In the genomic region with DNA sequence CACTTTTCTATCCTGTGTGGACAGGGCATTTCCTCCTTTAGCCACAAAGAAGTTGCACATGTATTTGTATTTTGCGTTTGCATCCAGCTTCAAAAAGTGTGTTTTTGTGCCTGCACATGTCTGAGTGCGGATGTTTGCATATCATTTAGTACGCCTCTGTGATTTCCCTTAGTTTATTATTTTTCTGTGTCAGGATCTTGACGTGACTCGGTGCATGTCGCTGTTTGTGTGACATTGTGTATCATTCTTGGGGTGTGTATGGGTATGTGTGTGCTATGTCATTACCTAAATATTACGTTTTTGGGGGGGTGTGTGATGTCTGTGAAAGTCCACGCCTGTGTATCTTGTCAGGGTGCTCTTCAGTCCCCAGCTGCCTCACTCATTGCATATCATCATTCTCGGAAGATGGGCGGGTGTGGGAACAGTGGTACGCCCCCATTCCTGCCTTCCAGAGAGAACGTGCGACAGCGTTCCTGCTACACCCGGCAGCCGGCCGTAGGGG, we compare ENCODE assay signal across 9 cellular contexts. TPM values are rescaled to one million over a fixed set of nuclear protein-coding genes. Genes with fewer than 3 reads are reported as not detected.
A peak's percentile ranks its signal among the peaks of the same experiment; 100 is the strongest.
DNase-seq lines count a peak whose midpoint lies in the region; ATAC-seq and TF ChIP-seq lines count a peak whose summit lies in the region.
"Had no signal": no experiment of that assay in that cellular context is flagged by ENCODE, and none has a peak within 500 bp of the region (broad histone marks: within the 10 kb centered on the region; RNA-seq: fewer than 3 reads in every experiment).

No MANE protein-coding gene starts in this region.

- peak overlapping the region; percentile 100 for H3K27ac ChIP-seq in CD4-positive, alpha-beta T cell (ENCODE audit: low read depth, low read length)
- H3K27ac ChIP-seq in Karpas-422 (ENCODE audit: low read length) (peak overlapping the region; percentile 38; the same call in 1 of the 2 replicates), coronary artery (peak overlapping the region; percentile 90 to 97)

- no peaks in the 10 kb centered on the region for H3K27me3 Mint-ChIP-seq in CD4-positive, alpha-beta T cell
- no peaks in the 10 kb centered on the region for H3K27me3 Mint-ChIP-seq in natural killer cell treated with Interleukin-12 subunit alpha and Interleukin-12 subunit beta and Interleukin-15 and Interleukin-18, amount 100 ng/mL, for 72 hours

- no peaks in the 10 kb centered on the region for H3K9me2 ChIP-seq in Karpas-422 (replicated peaks; ENCODE audit: insufficient read depth, low read length)

- no peak for DNase-seq in CD4-positive, alpha-beta T cell
- DNase-seq in Karpas-422: no peak
- DNase-seq in coronary artery (ENCODE audit: low spot score): no peak
- DNase-seq in natural killer cell treated with Interleukin-12 subunit alpha and Interleukin-12 subunit beta and Interleukin-15 and Interleukin-18, amount 100 ng/mL, for 72 hours (ENCODE audit: low spot score): no peak

- H3K36me3 ChIP-seq in Karpas-422 (ENCODE audit: insufficient read depth, low read length): peaks cover 13% of the 10 kb centered on the region; the same call in 1 of the 2 replicates

- ATAC-seq in CD4-positive, alpha-beta T cell (ENCODE audit: poor library complexity): no peak
- ATAC-seq in natural killer cell treated with Interleukin-12 subunit alpha and Interleukin-12 subunit beta and Interleukin-15 and Interleukin-18, amount 100 ng/mL, for 72 hours: no peak
- no peak for ATAC-seq in GM18873 (IDR thresholded peaks at IDR 0.05; ENCODE audit: low FRiP score, unreplicated experiment)
- no peak for ATAC-seq in HG02588 (IDR thresholded peaks at IDR 0.05; ENCODE audit: unreplicated experiment)
- no peak for ATAC-seq in GM21447 (IDR thresholded peaks at IDR 0.05; ENCODE audit: unreplicated experiment)
- no peak for ATAC-seq in GM18520 (IDR thresholded peaks at IDR 0.05; ENCODE audit: unreplicated experiment)

- H3K79me2 ChIP-seq in Karpas-422 (ENCODE audit: low read length): peaks cover 44% of the 10 kb centered on the region

- POLR2A ChIA-PET in CD4-positive, alpha-beta T cell (lab: Charles Lee): interaction anchor here (0.7 to 3.8 kb wide), 31 partner anchors 9 to 1588 kb away, joined by 3 to 149 read pairs (median 7); partner anchors contain the start of genes DNAJC18, ETF1, FAM53C and HSPA9

- no peak overlapping the region; the same call in 1 of the 2 replicates for H2AFZ ChIP-seq in Karpas-422 (ENCODE audit: low read length)

- CTCF ChIA-PET in CD4-positive, alpha-beta T cell (lab: Charles Lee): interaction anchor here (0.6 to 1.9 kb wide), 20 partner anchors 9 to 989 kb away, joined by 3 to 12 read pairs (median 4); partner anchors contain the start of genes KDM3B, MATR3 and SPATA24

- H3K27ac Mint-ChIP-seq in CD4-positive, alpha-beta T cell: peak overlapping the region; percentile 95
- peak overlapping the region; percentile 91 to 93 for H3K27ac Mint-ChIP-seq in natural killer cell treated with Interleukin-12 subunit alpha and Interleukin-12 subunit beta and Interleukin-15 and Interleukin-18, amount 100 ng/mL, for 72 hours

- H3K27me3 ChIP-seq in CD4-positive, alpha-beta T cell (ENCODE audit: control insufficient read depth, insufficient read depth, low read length): no peaks in the 10 kb centered on the region
- H3K27me3 ChIP-seq in Karpas-422 (ENCODE audit: low read length): no peaks in the 10 kb centered on the region

- H3K9me3 ChIP-seq in CD4-positive, alpha-beta T cell (ENCODE audit: control insufficient read depth, low read length): no peaks in the 10 kb centered on the region
- no peaks in the 10 kb centered on the region for H3K9me3 ChIP-seq in Karpas-422 (ENCODE audit: low read length)

- H4K20me1 ChIP-seq in Karpas-422 (ENCODE audit: insufficient read depth, low read depth, low read length): peaks cover 26% of the 10 kb centered on the region

- H3K9ac ChIP-seq in Karpas-422 (ENCODE audit: low read length): peak overlapping the region; percentile 96

- H3K4me1 ChIP-seq in Karpas-422 (ENCODE audit: low read length): peaks cover 48% of the 10 kb centered on the region

- peak overlapping the region; percentile 96 for H3K4me3 Mint-ChIP-seq in CD4-positive, alpha-beta T cell
- H3K4me3 Mint-ChIP-seq in natural killer cell treated with Interleukin-12 subunit alpha and Interleukin-12 subunit beta and Interleukin-15 and Interleukin-18, amount 100 ng/mL, for 72 hours: peak overlapping the region; percentile 98

- H3K4me1 Mint-ChIP-seq in CD4-positive, alpha-beta T cell (ENCODE audit: low read depth): peaks cover 66% of the 10 kb centered on the region
- peaks cover 35 to 42% of the 10 kb centered on the region in 2 donors for H3K4me1 Mint-ChIP-seq in natural killer cell treated with Interleukin-12 subunit alpha and Interleukin-12 subunit beta and Interleukin-15 and Interleukin-18, amount 100 ng/mL, for 72 hours (ENCODE audit: low read depth in 2 of 2)

- H3K4me2 ChIP-seq in Karpas-422 (ENCODE audit: low read depth, low read length, poor library complexity, severe bottlenecking): peak overlapping the region; percentile 93

- H3K36me3 Mint-ChIP-seq in CD4-positive, alpha-beta T cell (ENCODE audit: low read depth): peaks cover 42% of the 10 kb centered on the region
- no peaks in the 10 kb centered on the region for H3K36me3 Mint-ChIP-seq in natural killer cell treated with Interleukin-12 subunit alpha and Interleukin-12 subunit beta and Interleukin-15 and Interleukin-18, amount 100 ng/mL, for 72 hours

- intact Hi-C loops in CD4-positive, alpha-beta T cell (cut with DNase I, micrococcal nuclease): loop anchor here (1.0 to 5.0 kb wide), 8 partner anchors 14 to 764 kb away; partner anchors contain the start of genes HSPA9 (in 1 of the 2), MATR3 (in 1 of the 2), MZB1 (in 1 of the 2) and UBE2D2 (in 1 of the 2)

- H3K4me3 ChIP-seq in Karpas-422 (ENCODE audit: low read length): peak overlapping the region; percentile 94
- peak overlapping the region; percentile 88 for H3K4me3 ChIP-seq in coronary artery

- peak; percentile 70 for TF ChIP-seq CTCF in CD4-positive, alpha-beta T cell (IDR thresholded peaks at IDR 0.05)
- no peak for TF ChIP-seq CTCF in coronary artery (IDR thresholded peaks at IDR 0.05)

- H3K9me3 Mint-ChIP-seq in CD4-positive, alpha-beta T cell: no peaks in the 10 kb centered on the region
- H3K9me3 Mint-ChIP-seq in natural killer cell treated with Interleukin-12 subunit alpha and Interleukin-12 subunit beta and Interleukin-15 and Interleukin-18, amount 100 ng/mL, for 72 hours: no peaks in the 10 kb centered on the region

RNA-seq across cellular contexts. Expression of gene PAIP2, which starts 0.4 kb away (rescaled TPM):
- 100 to 1,000 TPM; 151 to 156 TPM for total RNA-seq in CD4-positive, alpha-beta T cell
- 111 and 113 TPM in 2 replicates for total RNA-seq in Karpas-422 (2014; rRNA removed; shearing (Covaris generic); ENCODE audit: low replicate concordance)
- 10 to 100 TPM; 38.1 to 77.5 TPM for total RNA-seq in natural killer cell treated with Interleukin-12 subunit alpha and Interleukin-12 subunit beta and Interleukin-15 and Interleukin-18, amount 100 ng/mL, for 72 hours

RNA-seq across cellular contexts. Expression of gene SLC23A1, which starts 41.9 kb away (rescaled TPM):
- total RNA-seq in CD4-positive, alpha-beta T cell: not detected
- not detected in 2 replicates for total RNA-seq in Karpas-422 (2014; rRNA removed; shearing (Covaris generic); ENCODE audit: low replicate concordance)
- under 1 TPM; 0.36 to 0.78 TPM for total RNA-seq in natural killer cell treated with Interleukin-12 subunit alpha and Interleukin-12 subunit beta and Interleukin-15 and Interleukin-18, amount 100 ng/mL, for 72 hours
- total RNA-seq: dermis microvascular lymphatic vessel endothelial cell had no signal

RNA-seq across cellular contexts. Expression of gene MATR3, which starts 47.7 kb away (rescaled TPM):
- total RNA-seq in CD4-positive, alpha-beta T cell: 100 to 1,000 TPM; 376 to 401 TPM
- 188 and 245 TPM in 2 replicates for total RNA-seq in Karpas-422 (2014; rRNA removed; shearing (Covaris generic); ENCODE audit: low replicate concordance)
- total RNA-seq in natural killer cell treated with Interleukin-12 subunit alpha and Interleukin-12 subunit beta and Interleukin-15 and Interleukin-18, amount 100 ng/mL, for 72 hours: 100 to 1,000 TPM; 206 to 229 TPM

RNA-seq across cellular contexts. Expression of gene MZB1, which starts 48.5 kb away (rescaled TPM):
- total RNA-seq in CD4-positive, alpha-beta T cell: under 1 TPM; 0.42 to 0.63 TPM
- 28.8 and 31.0 TPM in 2 replicates for total RNA-seq in Karpas-422 (2014; rRNA removed; shearing (Covaris generic); ENCODE audit: low replicate concordance)
- total RNA-seq in natural killer cell treated with Interleukin-12 subunit alpha and Interleukin-12 subunit beta and Interleukin-15 and Interleukin-18, amount 100 ng/mL, for 72 hours: 10 to 100 TPM; 10.3 to 27.6 TPM
- total RNA-seq: dermis microvascular lymphatic vessel endothelial cell had no signal

RNA-seq across cellular contexts. Expression of gene PROB1, which starts 53.7 kb away (rescaled TPM):
- total RNA-seq in CD4-positive, alpha-beta T cell: under 1 TPM; 0.25 to 0.41 TPM
- 0.78 and 2.3 TPM in 2 replicates for total RNA-seq in Karpas-422 (2014; rRNA removed; shearing (Covaris generic); ENCODE audit: low replicate concordance)
- 1 to 10 TPM; 3.4 to 6.6 TPM for total RNA-seq in natural killer cell treated with Interleukin-12 subunit alpha and Interleukin-12 subunit beta and Interleukin-15 and Interleukin-18, amount 100 ng/mL, for 72 hours

Comparison
In these comparisons a context has a peak if more than half of its experiments do, and no peak if none do; other contexts are left out.
1. H3K27ac ChIP-seq: peak in every context shown above with its lines; median percentile 100 in CD4-positive, alpha-beta T cell; 94 in coronary artery; 38 in Karpas-422.